Comparison of ENCODE assay signal across 8 cellular contexts in genomic region chr10:70458329-70459060, GRCh38. TPM values are rescaled to one million over a fixed set of nuclear protein-coding genes. Genes with fewer than 3 reads are reported as not detected.
DNase-seq lines count a peak whose midpoint lies in the region; ATAC-seq and TF ChIP-seq lines count a peak whose summit lies in the region.

No MANE protein-coding gene starts in this region.

- no peaks in the 10 kb centered on the region for H3K36me3 ChIP-seq in RWPE2 (ENCODE audit: low read depth)

- H3K4me1 ChIP-seq in RWPE2 (ENCODE audit: insufficient read depth, poor library complexity, severe bottlenecking) = no peaks in the 10 kb centered on the region

- no peak overlapping the region for H3K27ac ChIP-seq in RWPE2 (ENCODE audit: poor library complexity, severe bottlenecking)

- no peak for TF ChIP-seq CTCF in RWPE2 (IDR thresholded peaks at IDR 0.05; ENCODE audit: poor library complexity, severe bottlenecking)
- no peak for TF ChIP-seq CTCF in choroid plexus epithelial cell (conservative IDR thresholded peaks at IDR 0.05; ENCODE audit: low read depth, low read length)

- DNase-seq in EH (ENCODE audit: low read depth) (peak; percentile 84), RWPE2 (ENCODE audit: low spot score) (no peak), choroid plexus epithelial cell (ENCODE audit: low read depth) (peak; percentile 79), left lobe of liver (ENCODE audit: low spot score) (no peak), NCI-H187 treated with DMSO at 0.1 percent for 48 hours (lab: John Stamatoyannopoulos, UW) (no peak)
- DNase-seq in stimulated activated CD4-positive, alpha-beta T cell treated with anti-CD3 and anti-CD28 coated beads, Interleukin-4, amount 100 ng/mL, for 24 hours = peak; percentile 61

- peaks cover 10% of the 10 kb centered on the region for H3K27me3 ChIP-seq in RWPE2 (ENCODE audit: insufficient read depth, poor library complexity, severe bottlenecking)

- H3K4me3 ChIP-seq in RWPE2 (ENCODE audit: severe bottlenecking) (no peak overlapping the region), choroid plexus epithelial cell (ENCODE audit: low read depth, low read length) (peak overlapping the region; percentile 34)

- ATAC-seq in RWPE2 (ENCODE audit: low read depth) (peak; percentile 82), left lobe of liver (peak; percentile 82), GM18519 (IDR thresholded peaks at IDR 0.05; ENCODE audit: low FRiP score, unreplicated experiment) (no peak), GM21360 (IDR thresholded peaks at IDR 0.05; ENCODE audit: unreplicated experiment) (no peak)

- H3K9me3 ChIP-seq in RWPE2 (ENCODE audit: severe bottlenecking) = no peaks in the 10 kb centered on the region

RNA-seq across cellular contexts. Expression of gene NODAL, which starts 17.0 kb away (rescaled TPM):
- not detected for total RNA-seq in left lobe of liver

RNA-seq across cellular contexts. Expression of gene PALD1, which starts 20.1 kb away (rescaled TPM):
- 1.1 TPM for total RNA-seq in left lobe of liver

RNA-seq across cellular contexts. Expression of gene EIF4EBP2, which starts 54.5 kb away (rescaled TPM):
- total RNA-seq in left lobe of liver = 59.2 TPM

Comparison
In these comparisons a context has a peak if more than half of its experiments do, and no peak if none do; other contexts are left out.
1. DNase-seq: peak in EH (single experiment), choroid plexus epithelial cell (single experiment) and stimulated activated CD4-positive, alpha-beta T cell treated with anti-CD3 and anti-CD28 coated beads, Interleukin-4, amount 100 ng/mL, for 24 hours (single experiment); none in RWPE2 (single experiment), left lobe of liver (single experiment) and NCI-H187 treated with DMSO at 0.1 percent for 48 hours (single experiment).
2. ATAC-seq: peak in RWPE2 (single experiment) and left lobe of liver (single experiment); none in GM18519 (single experiment) and GM21360 (single experiment).